Comparison of ENCODE assay signal across 31 cellular contexts in genomic region chr2:70891572-70892356, GRCh38. TPM values are rescaled to one million over a fixed set of nuclear protein-coding genes. Genes with fewer than 3 reads are reported as not detected.
DNase-seq lines count a peak whose midpoint lies in the region; ATAC-seq, FAIRE-seq and TF ChIP-seq lines count a peak whose summit lies in the region.
"Had no signal": no experiment of that assay in that cellular context is flagged by ENCODE, and none has a peak within 500 bp of the region (broad histone marks: within the 10 kb centered on the region; RNA-seq: fewer than 3 reads in every experiment).

No MANE protein-coding gene starts in this region.

- H3K4me2 ChIP-seq in endothelial cell of umbilical vein (ENCODE audit: insufficient read depth, low read length) (no peak overlapping the region), osteoblast (ENCODE audit: insufficient read depth, low read length) (no peak overlapping the region)

- peaks cover 87 to 100% of the 10 kb centered on the region in 2 experiments for H3K27me3 ChIP-seq in endothelial cell of umbilical vein (ENCODE audit: control insufficient read depth in 2 of 2, insufficient read depth in 2 of 2, low read length in 2 of 2)
- peaks cover 100% of the 10 kb centered on the region for H3K27me3 ChIP-seq in osteoblast (ENCODE audit: insufficient read depth, low read length)
- H3K27me3 ChIP-seq: MG63 had no signal

- TF ChIP-seq CTCF in GM20000 (IDR thresholded peaks at IDR 0.05; ENCODE audit: extremely low read depth, missing control alignments) (no peak), endothelial cell of umbilical vein (IDR thresholded peaks at IDR 0.05; ENCODE audit: extremely low read depth in 1 of 2, insufficient read depth in 1 of 2, low read depth in 1 of 2, low read length in 2 of 2) (no peak), osteoblast (IDR thresholded peaks at IDR 0.05; ENCODE audit: extremely low read depth, low read depth, low read length) (no peak)

- dilution Hi-C loops in endothelial cell of umbilical vein (cut with MboI; ENCODE audit: extremely low pct_ligation_motif_present, low sequenced_read_pairs): no loop called here

- H3K4me3 ChIP-seq in endothelial cell of umbilical vein (replicated peaks in 1 of 3; ENCODE audit: insufficient read depth in 1 of 3, low read depth in 1 of 3, low read length in 3 of 3): no peak overlapping the region
- no peak overlapping the region for H3K4me3 ChIP-seq in osteoblast (ENCODE audit: insufficient read depth, low read length)
- H3K4me3 ChIP-seq: HAP-1, MG63, SK-N-MC had no signal

- H2AFZ ChIP-seq in endothelial cell of umbilical vein (ENCODE audit: low read depth, low read length): no peak overlapping the region
- no peak overlapping the region for H2AFZ ChIP-seq in osteoblast (ENCODE audit: low read length)

- POLR2A ChIA-PET in endothelial cell of umbilical vein (lab: Charles Lee): no interaction called here

- TF ChIP-seq POLR2A in endothelial cell of umbilical vein (IDR thresholded peaks at IDR 0.05; ENCODE audit: low read depth, low read length): no peak

- no peaks in the 10 kb centered on the region for H3K9me3 ChIP-seq in endothelial cell of umbilical vein (replicated peaks; ENCODE audit: control insufficient read depth, insufficient read depth, low read length)
- H3K9me3 ChIP-seq in osteoblast (ENCODE audit: low read depth, low read length): no peaks in the 10 kb centered on the region
- H3K9me3 ChIP-seq: HAP-1, MG63 had no signal

- H3K27ac ChIP-seq in endothelial cell of umbilical vein (ENCODE audit: insufficient read depth, low read depth, low read length) (no peak overlapping the region), osteoblast (ENCODE audit: low read depth, low read length) (no peak overlapping the region)
- H3K27ac ChIP-seq: SK-N-MC had no signal

- no peaks in the 10 kb centered on the region for H4K20me1 ChIP-seq in endothelial cell of umbilical vein (replicated peaks; ENCODE audit: control insufficient read depth, extremely low read depth, insufficient read depth, low read length)
- no peaks in the 10 kb centered on the region for H4K20me1 ChIP-seq in osteoblast (ENCODE audit: insufficient read depth, low read length)

- H3K36me3 ChIP-seq in endothelial cell of umbilical vein (ENCODE audit: control insufficient read depth in 2 of 2, extremely low read depth in 1 of 2, insufficient read depth in 2 of 2, low read length in 2 of 2): no peaks in the 10 kb centered on the region
- no peaks in the 10 kb centered on the region for H3K36me3 ChIP-seq in osteoblast (ENCODE audit: insufficient read depth, low read length)
- H3K36me3 ChIP-seq: HAP-1, MG63 had no signal

- H3K9me1 ChIP-seq in endothelial cell of umbilical vein (replicated peaks; ENCODE audit: control insufficient read depth, extremely low read depth, insufficient read depth, low read length): no peaks in the 10 kb centered on the region

- ATAC-seq in Right ventricle myocardium inferior: no peak
- no peak for ATAC-seq in GM18498 (IDR thresholded peaks at IDR 0.05; ENCODE audit: unreplicated experiment)

- peak; percentile 63 for DNase-seq in cardiac septum (ENCODE audit: low spot score)
- no peak for DNase-seq in Right ventricle myocardium inferior (ENCODE audit: missing footprints)
- peak; percentile 10 for DNase-seq in GM20000 (ENCODE audit: low spot score)
- DNase-seq in endothelial cell of umbilical vein (ENCODE audit: low read depth, low spot score): peak; percentile 64
- peak; percentile 80 for DNase-seq in osteoblast (ENCODE audit: insufficient read length, low spot score, missing footprints)
- no peak for DNase-seq in NOMO-1 treated with DMSO at 0.1 percent for 48 hours (lab: John Stamatoyannopoulos, UW; ENCODE audit: unreplicated experiment)
- no peak for DNase-seq in posterior cingulate gyrus
- DNase-seq: Calu3; DMS79 treated with DMSO at 0.1 percent for 48 hours; GF-D8; HFFc6; IMR-90; KG1; MG63; NCI-H1105 treated with DMSO at 0.1 percent for 48 hours; NCI-H146; NCI-H1930; NCI-H2107; NCI-H446 treated with DMSO at 0.1 percent for 48 hours; NCI-H526; NCI-H82; NK-92 treated with Interleukin-12 subunit alpha and Interleukin-12 subunit beta, amount 100 ng/mL, for 24 hours; RPMI8226; SIG-M5 had no signal

- H3K9ac ChIP-seq in endothelial cell of umbilical vein (replicated peaks; ENCODE audit: extremely low read depth, insufficient read depth, low read length): no peak overlapping the region

- peaks cover 8% of the 10 kb centered on the region for H3K4me1 ChIP-seq in endothelial cell of umbilical vein (ENCODE audit: control insufficient read depth, extremely low read depth, insufficient read depth, low read length)
- peaks cover 2% of the 10 kb centered on the region for H3K4me1 ChIP-seq in osteoblast (ENCODE audit: insufficient read depth, low read length)

- H3K79me2 ChIP-seq in endothelial cell of umbilical vein (ENCODE audit: control insufficient read depth, insufficient read depth, low read length) (no peaks in the 10 kb centered on the region), osteoblast (ENCODE audit: insufficient read depth, low read length) (no peaks in the 10 kb centered on the region)

- CTCF ChIA-PET in endothelial cell of umbilical vein (lab: Charles Lee): interaction anchor here (2.2 kb wide), 1 partner anchor 56 kb away, joined by 9 read pairs; no protein-coding TSS in a partner anchor

- no peak for FAIRE-seq in endothelial cell of umbilical vein (lab: Jason Lieb, UNC)
- FAIRE-seq: GM12892, GM18507 had no signal

- intact Hi-C loops in cardiac septum (cut with DNase I): no loop called here
- intact Hi-C loops in Right ventricle myocardium inferior (cut with DNase I): no loop called here
- intact Hi-C loops in endothelial cell of umbilical vein (cut with micrococcal nuclease): no loop called here
- intact Hi-C loops in posterior cingulate gyrus (cut with DNase I): no loop called here

- BruUV-seq in endothelial cell of umbilical vein (replicated peaks; lab: Mats Ljungman, UMichigan): no TSS peak

TF ChIP-seq in endothelial cell of umbilical vein, 7 proteins besides CTCF, POLR2A, EP300 and RAD21:
- no peak for TF ChIP-seq EZH2 (IDR thresholded peaks at IDR 0.05; ENCODE audit: borderline replicate concordance, low read depth, low read length, severe bottlenecking)
- TF ChIP-seq POLR2AphosphoS5 (IDR thresholded peaks at IDR 0.05; ENCODE audit: insufficient read depth, low read depth, low read length): no peak
- no peak for TF ChIP-seq FOS (IDR thresholded peaks at IDR 0.05; ENCODE audit: borderline replicate concordance, insufficient read depth, low read length)
- no peak for TF ChIP-seq MAX (IDR thresholded peaks at IDR 0.05; ENCODE audit: insufficient read depth, insufficient read length)
- TF ChIP-seq GATA2 (IDR thresholded peaks at IDR 0.05; ENCODE audit: insufficient read depth, insufficient read length, low read depth, low read length): no peak
- TF ChIP-seq JUN (IDR thresholded peaks at IDR 0.05; ENCODE audit: borderline replicate concordance, insufficient read depth, insufficient read length, low read depth): no peak
- no peak for TF ChIP-seq MYC (IDR thresholded peaks at IDR 0.05; ENCODE audit: low read depth, low read length)

RNA-seq across cellular contexts. Expression of gene VAX2, which starts 8.6 kb away (rescaled TPM):
- total RNA-seq in cardiac septum: 0.27 TPM
- total RNA-seq in Right ventricle myocardium inferior: 0.30 TPM
- 0.28 TPM in 1 of 2 replicates, not detected in the other for total RNA-seq in endothelial cell of umbilical vein
- 0.57 and 0.89 TPM in 2 replicates for polyA plus RNA-seq in endothelial cell of umbilical vein
- 0.21 and 0.25 TPM in 2 replicates for polyA plus RNA-seq in endothelial cell of umbilical vein (2011; cell fraction: cytosol; rRNA removed)
- polyA plus RNA-seq in endothelial cell of umbilical vein (2011; cell fraction: nucleus; rRNA removed): 0.95 and 1.2 TPM in 2 replicates
- 0.51 and 2.0 TPM in 2 replicates for polyA plus RNA-seq in endothelial cell of umbilical vein (2012)
- 0.15 TPM in 1 of 2 replicates, not detected in the other for polyA minus RNA-seq in endothelial cell of umbilical vein
- not detected for polyA minus RNA-seq in endothelial cell of umbilical vein (2011; cell fraction: cytosol; rRNA and poly(A)+ RNA removed)
- 0.38 and 0.67 TPM in 2 replicates for polyA minus RNA-seq in endothelial cell of umbilical vein (2011; cell fraction: nucleus; rRNA and poly(A)+ RNA removed)
- 4.1 and 4.3 TPM in 2 replicates for total RNA-seq in osteoblast
- total RNA-seq: Calu3 had no signal

RNA-seq across cellular contexts. Expression of gene ATP6V1B1, which starts 43.9 kb away (rescaled TPM):
- total RNA-seq in cardiac septum (0.43 TPM), Right ventricle myocardium inferior (not detected), endothelial cell of umbilical vein (0.60 and 0.77 TPM in 2 replicates), osteoblast (0.88 and 2.5 TPM in 2 replicates)
- polyA plus RNA-seq in endothelial cell of umbilical vein: 0.35 TPM in 1 of 2 replicates, not detected in the other
- not detected in 2 replicates for polyA plus RNA-seq in endothelial cell of umbilical vein (2011; cell fraction: cytosol; rRNA removed)
- polyA plus RNA-seq in endothelial cell of umbilical vein (2011; cell fraction: nucleus; rRNA removed): 3.3 and 4.6 TPM in 2 replicates
- polyA plus RNA-seq in endothelial cell of umbilical vein (2012): 0.46 and 1.1 TPM in 2 replicates
- polyA minus RNA-seq in endothelial cell of umbilical vein: 1.0 TPM in 1 of 2 replicates, not detected in the other
- polyA minus RNA-seq in endothelial cell of umbilical vein (2011; cell fraction: cytosol; rRNA and poly(A)+ RNA removed): not detected
- 1.3 TPM in 1 of 2 replicates, not detected in the other for polyA minus RNA-seq in endothelial cell of umbilical vein (2011; cell fraction: nucleus; rRNA and poly(A)+ RNA removed)
- total RNA-seq: Calu3, IMR-90 had no signal

RNA-seq across cellular contexts. Expression of gene CD207, which starts 56.1 kb away (rescaled TPM):
- total RNA-seq in cardiac septum (0.16 TPM), Right ventricle myocardium inferior (0.41 TPM), endothelial cell of umbilical vein (not detected in 2 replicates), osteoblast (not detected in 2 replicates)
- not detected in 2 replicates for polyA plus RNA-seq in endothelial cell of umbilical vein
- polyA plus RNA-seq in endothelial cell of umbilical vein (2011; cell fraction: cytosol; rRNA removed): not detected in 2 replicates
- 0.07 TPM in 1 of 2 replicates, not detected in the other for polyA plus RNA-seq in endothelial cell of umbilical vein (2011; cell fraction: nucleus; rRNA removed)
- polyA plus RNA-seq in endothelial cell of umbilical vein (2012): not detected in 2 replicates
- polyA minus RNA-seq in endothelial cell of umbilical vein: not detected in 2 replicates
- not detected for polyA minus RNA-seq in endothelial cell of umbilical vein (2011; cell fraction: cytosol; rRNA and poly(A)+ RNA removed)
- polyA minus RNA-seq in endothelial cell of umbilical vein (2011; cell fraction: nucleus; rRNA and poly(A)+ RNA removed): not detected in 2 replicates
- total RNA-seq: A172, Calu3, HFFc6, IMR-90 had no signal
- polyA plus RNA-seq: BJ, IMR-90 had no signal

Comparison
In these comparisons a context has a peak if more than half of its experiments do, and no peak if none do; other contexts are left out.
1. DNase-seq: peak in cardiac septum (single experiment), GM20000 (single experiment), endothelial cell of umbilical vein (single experiment) and osteoblast (single experiment); none in Right ventricle myocardium inferior (single experiment), NOMO-1 treated with DMSO at 0.1 percent for 48 hours (single experiment) and posterior cingulate gyrus (0 of 10).